1 cellular context compared by ENCODE assay signal in the genomic region with DNA sequence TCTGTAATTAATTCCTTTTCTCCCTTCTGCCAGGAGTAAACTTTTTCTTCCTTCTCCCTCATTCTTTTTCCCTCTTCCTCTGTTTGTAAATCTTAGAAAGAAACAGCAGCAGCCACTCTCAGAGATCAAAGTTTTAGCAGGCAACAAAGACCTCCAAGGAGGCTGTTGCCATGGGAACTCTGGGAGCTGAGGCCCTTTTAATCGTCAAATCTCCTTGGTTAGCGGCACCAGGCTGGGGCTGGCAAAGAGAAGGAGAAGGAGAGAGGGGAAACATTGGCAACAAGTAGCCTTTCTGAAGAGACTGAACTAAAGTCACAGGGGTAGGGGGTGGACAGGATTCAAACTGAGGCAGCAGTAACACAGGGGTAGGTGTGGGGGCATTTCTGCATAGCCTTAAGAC.
TF ChIP-seq lines count a peak whose summit lies in the region.

No MANE protein-coding gene starts in this region.

TF ChIP-seq in GM23338, 12 proteins besides CTCF, POLR2A, EP300 and RAD21 (continued from another document):
- TF ChIP-seq, protein P1, sequence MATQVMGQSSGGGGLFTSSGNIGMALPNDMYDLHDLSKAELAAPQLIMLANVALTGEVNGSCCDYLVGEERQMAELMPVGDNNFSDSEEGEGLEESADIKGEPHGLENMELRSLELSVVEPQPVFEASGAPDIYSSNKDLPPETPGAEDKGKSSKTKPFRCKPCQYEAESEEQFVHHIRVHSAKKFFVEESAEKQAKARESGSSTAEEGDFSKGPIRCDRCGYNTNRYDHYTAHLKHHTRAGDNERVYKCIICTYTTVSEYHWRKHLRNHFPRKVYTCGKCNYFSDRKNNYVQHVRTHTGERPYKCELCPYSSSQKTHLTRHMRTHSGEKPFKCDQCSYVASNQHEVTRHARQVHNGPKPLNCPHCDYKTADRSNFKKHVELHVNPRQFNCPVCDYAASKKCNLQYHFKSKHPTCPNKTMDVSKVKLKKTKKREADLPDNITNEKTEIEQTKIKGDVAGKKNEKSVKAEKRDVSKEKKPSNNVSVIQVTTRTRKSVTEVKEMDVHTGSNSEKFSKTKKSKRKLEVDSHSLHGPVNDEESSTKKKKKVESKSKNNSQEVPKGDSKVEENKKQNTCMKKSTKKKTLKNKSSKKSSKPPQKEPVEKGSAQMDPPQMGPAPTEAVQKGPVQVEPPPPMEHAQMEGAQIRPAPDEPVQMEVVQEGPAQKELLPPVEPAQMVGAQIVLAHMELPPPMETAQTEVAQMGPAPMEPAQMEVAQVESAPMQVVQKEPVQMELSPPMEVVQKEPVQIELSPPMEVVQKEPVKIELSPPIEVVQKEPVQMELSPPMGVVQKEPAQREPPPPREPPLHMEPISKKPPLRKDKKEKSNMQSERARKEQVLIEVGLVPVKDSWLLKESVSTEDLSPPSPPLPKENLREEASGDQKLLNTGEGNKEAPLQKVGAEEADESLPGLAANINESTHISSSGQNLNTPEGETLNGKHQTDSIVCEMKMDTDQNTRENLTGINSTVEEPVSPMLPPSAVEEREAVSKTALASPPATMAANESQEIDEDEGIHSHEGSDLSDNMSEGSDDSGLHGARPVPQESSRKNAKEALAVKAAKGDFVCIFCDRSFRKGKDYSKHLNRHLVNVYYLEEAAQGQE (IDR thresholded peaks at IDR 0.05; ENCODE audit: unreplicated experiment) = no peak
- TF ChIP-seq, protein P2, sequence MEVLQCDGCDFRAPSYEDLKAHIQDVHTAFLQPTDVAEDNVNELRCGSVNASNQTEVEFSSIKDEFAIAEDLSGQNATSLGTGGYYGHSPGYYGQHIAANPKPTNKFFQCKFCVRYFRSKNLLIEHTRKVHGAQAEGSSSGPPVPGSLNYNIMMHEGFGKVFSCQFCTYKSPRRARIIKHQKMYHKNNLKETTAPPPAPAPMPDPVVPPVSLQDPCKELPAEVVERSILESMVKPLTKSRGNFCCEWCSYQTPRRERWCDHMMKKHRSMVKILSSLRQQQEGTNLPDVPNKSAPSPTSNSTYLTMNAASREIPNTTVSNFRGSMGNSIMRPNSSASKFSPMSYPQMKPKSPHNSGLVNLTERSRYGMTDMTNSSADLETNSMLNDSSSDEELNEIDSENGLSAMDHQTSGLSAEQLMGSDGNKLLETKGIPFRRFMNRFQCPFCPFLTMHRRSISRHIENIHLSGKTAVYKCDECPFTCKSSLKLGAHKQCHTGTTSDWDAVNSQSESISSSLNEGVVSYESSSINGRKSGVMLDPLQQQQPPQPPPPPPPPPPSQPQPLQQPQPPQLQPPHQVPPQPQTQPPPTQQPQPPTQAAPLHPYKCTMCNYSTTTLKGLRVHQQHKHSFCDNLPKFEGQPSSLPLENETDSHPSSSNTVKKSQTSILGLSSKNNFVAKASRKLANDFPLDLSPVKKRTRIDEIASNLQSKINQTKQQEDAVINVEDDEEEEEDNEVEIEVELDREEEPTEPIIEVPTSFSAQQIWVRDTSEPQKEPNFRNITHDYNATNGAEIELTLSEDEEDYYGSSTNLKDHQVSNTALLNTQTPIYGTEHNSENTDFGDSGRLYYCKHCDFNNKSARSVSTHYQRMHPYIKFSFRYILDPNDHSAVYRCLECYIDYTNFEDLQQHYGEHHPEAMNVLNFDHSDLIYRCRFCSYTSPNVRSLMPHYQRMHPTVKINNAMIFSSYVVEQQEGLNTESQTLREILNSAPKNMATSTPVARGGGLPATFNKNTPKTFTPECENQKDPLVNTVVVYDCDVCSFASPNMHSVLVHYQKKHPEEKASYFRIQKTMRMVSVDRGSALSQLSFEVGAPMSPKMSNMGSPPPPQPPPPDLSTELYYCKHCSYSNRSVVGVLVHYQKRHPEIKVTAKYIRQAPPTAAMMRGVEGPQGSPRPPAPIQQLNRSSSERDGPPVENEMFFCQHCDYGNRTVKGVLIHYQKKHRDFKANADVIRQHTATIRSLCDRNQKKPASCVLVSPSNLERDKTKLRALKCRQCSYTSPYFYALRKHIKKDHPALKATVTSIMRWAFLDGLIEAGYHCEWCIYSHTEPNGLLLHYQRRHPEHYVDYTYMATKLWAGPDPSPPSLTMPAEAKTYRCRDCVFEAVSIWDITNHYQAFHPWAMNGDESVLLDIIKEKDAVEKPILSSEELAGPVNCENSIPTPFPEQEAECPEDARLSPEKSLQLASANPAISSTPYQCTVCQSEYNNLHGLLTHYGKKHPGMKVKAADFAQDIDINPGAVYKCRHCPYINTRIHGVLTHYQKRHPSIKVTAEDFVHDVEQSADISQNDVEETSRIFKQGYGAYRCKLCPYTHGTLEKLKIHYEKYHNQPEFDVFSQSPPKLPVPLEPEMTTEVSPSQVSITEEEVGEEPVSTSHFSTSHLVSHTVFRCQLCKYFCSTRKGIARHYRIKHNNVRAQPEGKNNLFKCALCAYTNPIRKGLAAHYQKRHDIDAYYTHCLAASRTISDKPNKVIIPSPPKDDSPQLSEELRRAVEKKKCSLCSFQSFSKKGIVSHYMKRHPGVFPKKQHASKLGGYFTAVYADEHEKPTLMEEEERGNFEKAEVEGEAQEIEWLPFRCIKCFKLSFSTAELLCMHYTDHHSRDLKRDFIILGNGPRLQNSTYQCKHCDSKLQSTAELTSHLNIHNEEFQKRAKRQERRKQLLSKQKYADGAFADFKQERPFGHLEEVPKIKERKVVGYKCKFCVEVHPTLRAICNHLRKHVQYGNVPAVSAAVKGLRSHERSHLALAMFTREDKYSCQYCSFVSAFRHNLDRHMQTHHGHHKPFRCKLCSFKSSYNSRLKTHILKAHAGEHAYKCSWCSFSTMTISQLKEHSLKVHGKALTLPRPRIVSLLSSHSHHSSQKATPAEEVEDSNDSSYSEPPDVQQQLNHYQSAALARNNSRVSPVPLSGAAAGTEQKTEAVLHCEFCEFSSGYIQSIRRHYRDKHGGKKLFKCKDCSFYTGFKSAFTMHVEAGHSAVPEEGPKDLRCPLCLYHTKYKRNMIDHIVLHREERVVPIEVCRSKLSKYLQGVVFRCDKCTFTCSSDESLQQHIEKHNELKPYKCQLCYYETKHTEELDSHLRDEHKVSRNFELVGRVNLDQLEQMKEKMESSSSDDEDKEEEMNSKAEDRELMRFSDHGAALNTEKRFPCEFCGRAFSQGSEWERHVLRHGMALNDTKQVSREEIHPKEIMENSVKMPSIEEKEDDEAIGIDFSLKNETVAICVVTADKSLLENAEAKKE (CRISPR knock-in tag; IDR thresholded peaks at IDR 0.05) = no peak
- TF ChIP-seq NANOG (IDR thresholded peaks at IDR 0.05; ENCODE audit: borderline replicate concordance) (no peak), CREB1 (CRISPR knock-in tag; IDR thresholded peaks at IDR 0.05; ENCODE audit: low read depth) (no peak), POLR2AphosphoS5 (IDR thresholded peaks at IDR 0.05; ENCODE audit: low read depth) (no peak), JUNB (IDR thresholded peaks at IDR 0.05; ENCODE audit: unreplicated experiment) (no peak), EZH2 (IDR thresholded peaks at IDR 0.05; ENCODE audit: low read depth, unreplicated experiment) (no peak)
- TF ChIP-seq, protein P3, sequence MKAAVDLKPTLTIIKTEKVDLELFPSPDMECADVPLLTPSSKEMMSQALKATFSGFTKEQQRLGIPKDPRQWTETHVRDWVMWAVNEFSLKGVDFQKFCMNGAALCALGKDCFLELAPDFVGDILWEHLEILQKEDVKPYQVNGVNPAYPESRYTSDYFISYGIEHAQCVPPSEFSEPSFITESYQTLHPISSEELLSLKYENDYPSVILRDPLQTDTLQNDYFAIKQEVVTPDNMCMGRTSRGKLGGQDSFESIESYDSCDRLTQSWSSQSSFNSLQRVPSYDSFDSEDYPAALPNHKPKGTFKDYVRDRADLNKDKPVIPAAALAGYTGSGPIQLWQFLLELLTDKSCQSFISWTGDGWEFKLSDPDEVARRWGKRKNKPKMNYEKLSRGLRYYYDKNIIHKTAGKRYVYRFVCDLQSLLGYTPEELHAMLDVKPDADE (IDR thresholded peaks at IDR 0.05) = no peak
TF ChIP-seq in GM23338: peak in this region for 0.
